ENCODE assay signal across 1 cellular context in the genomic region with DNA sequence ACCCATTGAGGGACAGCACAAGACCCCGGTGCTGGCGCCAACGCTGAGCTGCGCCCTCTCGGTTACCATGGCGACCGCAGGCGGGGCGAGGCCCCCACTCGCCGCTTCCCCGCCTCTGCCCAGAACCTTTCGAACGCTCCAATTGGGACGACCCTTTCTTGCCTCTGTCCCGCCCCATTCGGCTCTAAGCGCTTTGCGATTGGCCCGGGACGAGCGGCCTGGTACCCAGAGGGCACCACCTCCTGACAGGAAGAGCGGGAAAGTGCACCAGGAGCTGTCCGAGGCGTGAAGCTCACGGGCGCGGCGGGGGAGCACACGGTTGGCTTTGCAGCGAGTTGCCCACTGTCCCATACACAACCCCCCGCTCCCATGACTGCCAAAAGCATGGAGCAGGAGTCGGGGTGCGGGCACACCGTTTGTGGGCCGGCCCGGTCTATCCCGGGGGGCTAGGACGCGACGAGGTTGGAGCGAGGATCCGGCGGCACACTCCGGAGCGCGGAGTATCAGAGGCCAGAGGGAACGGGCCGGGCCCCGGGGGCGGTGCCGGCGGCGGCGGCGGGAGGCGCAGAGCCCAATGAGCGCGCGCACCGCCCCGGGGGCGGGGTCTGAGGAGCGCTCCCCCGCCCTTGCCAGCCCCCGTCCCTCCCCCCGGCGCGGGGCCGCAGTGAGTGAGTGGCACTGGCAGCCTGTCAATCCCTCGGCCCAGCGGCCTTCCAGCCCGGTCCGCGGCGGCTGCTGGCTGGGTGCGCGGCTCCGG.
TF ChIP-seq lines count a peak whose summit lies in the region.

No MANE protein-coding gene starts in this region.

TF ChIP-seq in HepG2, 621 proteins besides CTCF, POLR2A, EP300 and RAD21 (continued from another document and continues in another):
- TF ChIP-seq, protein P1, sequence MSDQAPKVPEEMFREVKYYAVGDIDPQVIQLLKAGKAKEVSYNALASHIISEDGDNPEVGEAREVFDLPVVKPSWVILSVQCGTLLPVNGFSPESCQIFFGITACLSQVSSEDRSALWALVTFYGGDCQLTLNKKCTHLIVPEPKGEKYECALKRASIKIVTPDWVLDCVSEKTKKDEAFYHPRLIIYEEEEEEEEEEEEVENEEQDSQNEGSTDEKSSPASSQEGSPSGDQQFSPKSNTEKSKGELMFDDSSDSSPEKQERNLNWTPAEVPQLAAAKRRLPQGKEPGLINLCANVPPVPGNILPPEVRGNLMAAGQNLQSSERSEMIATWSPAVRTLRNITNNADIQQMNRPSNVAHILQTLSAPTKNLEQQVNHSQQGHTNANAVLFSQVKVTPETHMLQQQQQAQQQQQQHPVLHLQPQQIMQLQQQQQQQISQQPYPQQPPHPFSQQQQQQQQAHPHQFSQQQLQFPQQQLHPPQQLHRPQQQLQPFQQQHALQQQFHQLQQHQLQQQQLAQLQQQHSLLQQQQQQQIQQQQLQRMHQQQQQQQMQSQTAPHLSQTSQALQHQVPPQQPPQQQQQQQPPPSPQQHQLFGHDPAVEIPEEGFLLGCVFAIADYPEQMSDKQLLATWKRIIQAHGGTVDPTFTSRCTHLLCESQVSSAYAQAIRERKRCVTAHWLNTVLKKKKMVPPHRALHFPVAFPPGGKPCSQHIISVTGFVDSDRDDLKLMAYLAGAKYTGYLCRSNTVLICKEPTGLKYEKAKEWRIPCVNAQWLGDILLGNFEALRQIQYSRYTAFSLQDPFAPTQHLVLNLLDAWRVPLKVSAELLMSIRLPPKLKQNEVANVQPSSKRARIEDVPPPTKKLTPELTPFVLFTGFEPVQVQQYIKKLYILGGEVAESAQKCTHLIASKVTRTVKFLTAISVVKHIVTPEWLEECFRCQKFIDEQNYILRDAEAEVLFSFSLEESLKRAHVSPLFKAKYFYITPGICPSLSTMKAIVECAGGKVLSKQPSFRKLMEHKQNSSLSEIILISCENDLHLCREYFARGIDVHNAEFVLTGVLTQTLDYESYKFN (CRISPR knock-in tag; conservative IDR thresholded peaks at IDR 0.05) = peak; percentile 50
- TF ChIP-seq ZNF160 (CRISPR knock-in tag; IDR thresholded peaks at IDR 0.05) (peak; percentile 87), TEAD2 (CRISPR knock-in tag; IDR thresholded peaks at IDR 0.05) (peak; percentile 88; the same call in 1 of the 2 replicates), AGO1 (IDR thresholded peaks at IDR 0.05; ENCODE audit: low read depth, low read length, poor library complexity, severe bottlenecking) (peak; percentile 49), TCF7L2 (IDR thresholded peaks at IDR 0.05; ENCODE audit: low read depth, low read length) (no peak), ZNF709 (CRISPR knock-in tag; IDR thresholded peaks at IDR 0.05) (peak; percentile 99), ATM (IDR thresholded peaks at IDR 0.05; ENCODE audit: borderline replicate concordance) (no peak), HNRNPLL (IDR thresholded peaks at IDR 0.05; ENCODE audit: low read depth, low read length, poor library complexity, severe bottlenecking) (peak; percentile 41), SMC3 (IDR thresholded peaks at IDR 0.05; ENCODE audit: low read length) (no peak), TCF7 (IDR thresholded peaks at IDR 0.05; ENCODE audit: low read depth) (no peak), HNRNPL (IDR thresholded peaks at IDR 0.05; ENCODE audit: low read depth, low read length) (peak; percentile 91), ZNF282 (IDR thresholded peaks at IDR 0.05; ENCODE audit: partially characterized antibody) (no peak), NFE2 (CRISPR knock-in tag; IDR thresholded peaks at IDR 0.05) (peak; percentile 41; the same call in 1 of the 2 replicates), REXO4 (CRISPR knock-in tag; IDR thresholded peaks at IDR 0.05; ENCODE audit: borderline replicate concordance) (peak; percentile 93; the same call in 1 of the 2 replicates), TSC22D2 (CRISPR knock-in tag; IDR thresholded peaks at IDR 0.05; ENCODE audit: borderline replicate concordance) (peak; percentile 89), CCDC6 (CRISPR knock-in tag; IDR thresholded peaks at IDR 0.05) (peak; percentile 100), ETV6 (CRISPR knock-in tag; conservative IDR thresholded peaks at IDR 0.05) (peak; percentile 78; the same call in 1 of the 2 replicates), ZSCAN20 (CRISPR knock-in tag; IDR thresholded peaks at IDR 0.05; ENCODE audit: borderline replicate concordance) (peak; percentile 93; the same call in 1 of the 2 replicates), ZMAT3 (CRISPR knock-in tag; conservative IDR thresholded peaks at IDR 0.05) (peak; percentile 98), ZNF781 (CRISPR knock-in tag; IDR thresholded peaks at IDR 0.05; ENCODE audit: borderline replicate concordance, not compliant biosample characterization) (peak; percentile 98), SALL2 (CRISPR knock-in tag; IDR thresholded peaks at IDR 0.05) (peak; percentile 92; the same call in 1 of the 2 replicates), U2AF2 (IDR thresholded peaks at IDR 0.05; ENCODE audit: low read depth, low read length) (no peak), NCOA5 (CRISPR knock-in tag; IDR thresholded peaks at IDR 0.05) (no peak), ZNF274 (CRISPR knock-in tag; IDR thresholded peaks at IDR 0.05) (peak; percentile 96), KLF12 (CRISPR knock-in tag; IDR thresholded peaks at IDR 0.05; ENCODE audit: borderline replicate concordance) (peak; percentile 92), MED13 (CRISPR knock-in tag; IDR thresholded peaks at IDR 0.05) (0 out of 2 replicates have a peak, but pooled peaks have one; percentile 55)
- TF ChIP-seq, protein P2, sequence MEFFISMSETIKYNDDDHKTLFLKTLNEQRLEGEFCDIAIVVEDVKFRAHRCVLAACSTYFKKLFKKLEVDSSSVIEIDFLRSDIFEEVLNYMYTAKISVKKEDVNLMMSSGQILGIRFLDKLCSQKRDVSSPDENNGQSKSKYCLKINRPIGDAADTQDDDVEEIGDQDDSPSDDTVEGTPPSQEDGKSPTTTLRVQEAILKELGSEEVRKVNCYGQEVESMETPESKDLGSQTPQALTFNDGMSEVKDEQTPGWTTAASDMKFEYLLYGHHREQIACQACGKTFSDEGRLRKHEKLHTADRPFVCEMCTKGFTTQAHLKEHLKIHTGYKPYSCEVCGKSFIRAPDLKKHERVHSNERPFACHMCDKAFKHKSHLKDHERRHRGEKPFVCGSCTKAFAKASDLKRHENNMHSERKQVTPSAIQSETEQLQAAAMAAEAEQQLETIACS (CRISPR knock-in tag; IDR thresholded peaks at IDR 0.05) = peak; percentile 51
- TF ChIP-seq, protein P3, sequence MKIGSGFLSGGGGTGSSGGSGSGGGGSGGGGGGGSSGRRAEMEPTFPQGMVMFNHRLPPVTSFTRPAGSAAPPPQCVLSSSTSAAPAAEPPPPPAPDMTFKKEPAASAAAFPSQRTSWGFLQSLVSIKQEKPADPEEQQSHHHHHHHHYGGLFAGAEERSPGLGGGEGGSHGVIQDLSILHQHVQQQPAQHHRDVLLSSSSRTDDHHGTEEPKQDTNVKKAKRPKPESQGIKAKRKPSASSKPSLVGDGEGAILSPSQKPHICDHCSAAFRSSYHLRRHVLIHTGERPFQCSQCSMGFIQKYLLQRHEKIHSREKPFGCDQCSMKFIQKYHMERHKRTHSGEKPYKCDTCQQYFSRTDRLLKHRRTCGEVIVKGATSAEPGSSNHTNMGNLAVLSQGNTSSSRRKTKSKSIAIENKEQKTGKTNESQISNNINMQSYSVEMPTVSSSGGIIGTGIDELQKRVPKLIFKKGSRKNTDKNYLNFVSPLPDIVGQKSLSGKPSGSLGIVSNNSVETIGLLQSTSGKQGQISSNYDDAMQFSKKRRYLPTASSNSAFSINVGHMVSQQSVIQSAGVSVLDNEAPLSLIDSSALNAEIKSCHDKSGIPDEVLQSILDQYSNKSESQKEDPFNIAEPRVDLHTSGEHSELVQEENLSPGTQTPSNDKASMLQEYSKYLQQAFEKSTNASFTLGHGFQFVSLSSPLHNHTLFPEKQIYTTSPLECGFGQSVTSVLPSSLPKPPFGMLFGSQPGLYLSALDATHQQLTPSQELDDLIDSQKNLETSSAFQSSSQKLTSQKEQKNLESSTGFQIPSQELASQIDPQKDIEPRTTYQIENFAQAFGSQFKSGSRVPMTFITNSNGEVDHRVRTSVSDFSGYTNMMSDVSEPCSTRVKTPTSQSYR (CRISPR knock-in tag; IDR thresholded peaks at IDR 0.05; ENCODE audit: borderline replicate concordance) = peak; percentile 57
- TF ChIP-seq, protein P4, sequence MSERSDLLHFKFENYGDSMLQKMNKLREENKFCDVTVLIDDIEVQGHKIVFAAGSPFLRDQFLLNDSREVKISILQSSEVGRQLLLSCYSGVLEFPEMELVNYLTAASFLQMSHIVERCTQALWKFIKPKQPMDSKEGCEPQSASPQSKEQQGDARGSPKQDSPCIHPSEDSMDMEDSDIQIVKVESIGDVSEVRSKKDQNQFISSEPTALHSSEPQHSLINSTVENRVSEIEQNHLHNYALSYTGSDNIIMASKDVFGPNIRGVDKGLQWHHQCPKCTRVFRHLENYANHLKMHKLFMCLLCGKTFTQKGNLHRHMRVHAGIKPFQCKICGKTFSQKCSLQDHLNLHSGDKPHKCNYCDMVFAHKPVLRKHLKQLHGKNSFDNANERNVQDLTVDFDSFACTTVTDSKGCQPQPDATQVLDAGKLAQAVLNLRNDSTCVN (CRISPR knock-in tag; IDR thresholded peaks at IDR 0.05; ENCODE audit: borderline replicate concordance) = peak; percentile 73; the same call in 1 of the 2 replicates
- TF ChIP-seq, protein P5, sequence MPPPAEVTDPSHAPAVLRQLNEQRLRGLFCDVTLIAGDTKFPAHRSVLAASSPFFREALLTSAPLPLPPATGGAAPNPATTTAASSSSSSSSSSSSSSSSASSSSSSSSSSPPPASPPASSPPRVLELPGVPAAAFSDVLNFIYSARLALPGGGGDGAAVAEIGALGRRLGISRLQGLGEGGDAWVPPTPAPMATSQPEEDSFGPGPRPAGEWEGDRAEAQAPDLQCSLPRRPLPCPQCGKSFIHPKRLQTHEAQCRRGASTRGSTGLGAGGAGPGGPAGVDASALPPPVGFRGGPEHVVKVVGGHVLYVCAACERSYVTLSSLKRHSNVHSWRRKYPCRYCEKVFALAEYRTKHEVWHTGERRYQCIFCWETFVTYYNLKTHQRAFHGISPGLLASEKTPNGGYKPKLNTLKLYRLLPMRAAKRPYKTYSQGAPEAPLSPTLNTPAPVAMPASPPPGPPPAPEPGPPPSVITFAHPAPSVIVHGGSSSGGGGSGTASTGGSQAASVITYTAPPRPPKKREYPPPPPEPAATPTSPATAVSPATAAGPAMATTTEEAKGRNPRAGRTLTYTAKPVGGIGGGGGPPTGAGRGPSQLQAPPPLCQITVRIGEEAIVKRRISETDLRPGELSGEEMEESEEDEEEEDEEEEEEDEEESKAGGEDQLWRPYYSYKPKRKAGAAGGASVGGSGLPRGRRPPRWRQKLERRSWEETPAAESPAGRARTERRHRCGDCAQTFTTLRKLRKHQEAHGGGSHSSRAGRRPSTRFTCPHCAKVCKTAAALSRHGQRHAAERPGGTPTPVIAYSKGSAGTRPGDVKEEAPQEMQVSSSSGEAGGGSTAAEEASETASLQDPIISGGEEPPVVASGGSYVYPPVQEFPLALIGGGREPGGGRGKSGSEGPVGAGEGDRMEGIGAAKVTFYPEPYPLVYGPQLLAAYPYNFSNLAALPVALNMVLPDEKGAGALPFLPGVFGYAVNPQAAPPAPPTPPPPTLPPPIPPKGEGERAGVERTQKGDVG (CRISPR knock-in tag; IDR thresholded peaks at IDR 0.05; ENCODE audit: borderline replicate concordance) = peak; percentile 96; the same call in 1 of the 2 replicates
- TF ChIP-seq, protein P6, sequence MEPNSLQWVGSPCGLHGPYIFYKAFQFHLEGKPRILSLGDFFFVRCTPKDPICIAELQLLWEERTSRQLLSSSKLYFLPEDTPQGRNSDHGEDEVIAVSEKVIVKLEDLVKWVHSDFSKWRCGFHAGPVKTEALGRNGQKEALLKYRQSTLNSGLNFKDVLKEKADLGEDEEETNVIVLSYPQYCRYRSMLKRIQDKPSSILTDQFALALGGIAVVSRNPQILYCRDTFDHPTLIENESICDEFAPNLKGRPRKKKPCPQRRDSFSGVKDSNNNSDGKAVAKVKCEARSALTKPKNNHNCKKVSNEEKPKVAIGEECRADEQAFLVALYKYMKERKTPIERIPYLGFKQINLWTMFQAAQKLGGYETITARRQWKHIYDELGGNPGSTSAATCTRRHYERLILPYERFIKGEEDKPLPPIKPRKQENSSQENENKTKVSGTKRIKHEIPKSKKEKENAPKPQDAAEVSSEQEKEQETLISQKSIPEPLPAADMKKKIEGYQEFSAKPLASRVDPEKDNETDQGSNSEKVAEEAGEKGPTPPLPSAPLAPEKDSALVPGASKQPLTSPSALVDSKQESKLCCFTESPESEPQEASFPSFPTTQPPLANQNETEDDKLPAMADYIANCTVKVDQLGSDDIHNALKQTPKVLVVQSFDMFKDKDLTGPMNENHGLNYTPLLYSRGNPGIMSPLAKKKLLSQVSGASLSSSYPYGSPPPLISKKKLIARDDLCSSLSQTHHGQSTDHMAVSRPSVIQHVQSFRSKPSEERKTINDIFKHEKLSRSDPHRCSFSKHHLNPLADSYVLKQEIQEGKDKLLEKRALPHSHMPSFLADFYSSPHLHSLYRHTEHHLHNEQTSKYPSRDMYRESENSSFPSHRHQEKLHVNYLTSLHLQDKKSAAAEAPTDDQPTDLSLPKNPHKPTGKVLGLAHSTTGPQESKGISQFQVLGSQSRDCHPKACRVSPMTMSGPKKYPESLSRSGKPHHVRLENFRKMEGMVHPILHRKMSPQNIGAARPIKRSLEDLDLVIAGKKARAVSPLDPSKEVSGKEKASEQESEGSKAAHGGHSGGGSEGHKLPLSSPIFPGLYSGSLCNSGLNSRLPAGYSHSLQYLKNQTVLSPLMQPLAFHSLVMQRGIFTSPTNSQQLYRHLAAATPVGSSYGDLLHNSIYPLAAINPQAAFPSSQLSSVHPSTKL (CRISPR knock-in tag; IDR thresholded peaks at IDR 0.05) = peak; percentile 75; the same call in 1 of the 2 replicates
- TF ChIP-seq, protein P7, sequence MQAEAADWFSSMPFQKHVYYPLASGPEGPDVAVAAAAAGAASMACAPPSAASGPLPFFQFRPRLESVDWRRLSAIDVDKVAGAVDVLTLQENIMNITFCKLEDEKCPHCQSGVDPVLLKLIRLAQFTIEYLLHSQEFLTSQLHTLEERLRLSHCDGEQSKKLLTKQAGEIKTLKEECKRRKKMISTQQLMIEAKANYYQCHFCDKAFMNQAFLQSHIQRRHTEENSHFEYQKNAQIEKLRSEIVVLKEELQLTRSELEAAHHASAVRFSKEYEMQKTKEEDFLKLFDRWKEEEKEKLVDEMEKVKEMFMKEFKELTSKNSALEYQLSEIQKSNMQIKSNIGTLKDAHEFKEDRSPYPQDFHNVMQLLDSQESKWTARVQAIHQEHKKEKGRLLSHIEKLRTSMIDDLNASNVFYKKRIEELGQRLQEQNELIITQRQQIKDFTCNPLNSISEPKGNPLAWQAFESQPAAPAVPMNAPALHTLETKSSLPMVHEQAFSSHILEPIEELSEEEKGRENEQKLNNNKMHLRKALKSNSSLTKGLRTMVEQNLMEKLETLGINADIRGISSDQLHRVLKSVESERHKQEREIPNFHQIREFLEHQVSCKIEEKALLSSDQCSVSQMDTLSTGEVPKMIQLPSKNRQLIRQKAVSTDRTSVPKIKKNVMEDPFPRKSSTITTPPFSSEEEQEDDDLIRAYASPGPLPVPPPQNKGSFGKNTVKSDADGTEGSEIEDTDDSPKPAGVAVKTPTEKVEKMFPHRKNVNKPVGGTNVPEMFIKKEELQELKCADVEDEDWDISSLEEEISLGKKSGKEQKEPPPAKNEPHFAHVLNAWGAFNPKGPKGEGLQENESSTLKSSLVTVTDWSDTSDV (CRISPR knock-in tag; IDR thresholded peaks at IDR 0.05) = peak; percentile 98; the same call in 1 of the 2 replicates
